ENCODE assay signal across 1 cellular context in the genomic region with DNA sequence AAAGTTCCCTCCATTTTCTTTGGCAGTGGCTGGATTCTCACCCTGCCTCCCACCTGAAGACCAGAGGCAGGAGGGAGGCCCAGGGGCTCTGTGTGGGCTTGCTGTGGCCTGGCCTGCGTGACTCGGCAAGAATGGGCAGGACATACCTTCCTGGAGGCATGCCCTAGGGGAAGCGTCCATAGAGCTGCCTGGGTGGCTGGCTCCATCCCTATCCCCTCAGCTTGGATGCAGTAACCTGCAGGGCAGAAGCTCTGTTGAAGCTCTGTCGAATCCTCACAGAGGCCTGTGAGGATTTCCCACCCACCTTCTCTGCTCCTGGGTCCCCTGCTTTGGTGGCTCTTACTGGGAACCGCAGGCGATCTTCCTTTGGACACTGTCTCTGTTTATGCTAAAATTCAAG.
TF ChIP-seq lines count a peak whose summit lies in the region.

No MANE protein-coding gene starts in this region.

TF ChIP-seq in HEK293, 187 proteins besides CTCF, POLR2A, EP300 and RAD21 (continued from another document):
- TF ChIP-seq ZBTB10 (tag by site-specific recombination; IDR thresholded peaks at IDR 0.05) (no peak), ZIC2 (tag by site-specific recombination; IDR thresholded peaks at IDR 0.05) (peak; percentile 57), ZSCAN5A (tag by site-specific recombination; IDR thresholded peaks at IDR 0.05) (no peak)
TF ChIP-seq in HEK293: peak in this region for 1.
